Comparison of ENCODE assay signal across 8 cellular contexts in the genomic region with DNA sequence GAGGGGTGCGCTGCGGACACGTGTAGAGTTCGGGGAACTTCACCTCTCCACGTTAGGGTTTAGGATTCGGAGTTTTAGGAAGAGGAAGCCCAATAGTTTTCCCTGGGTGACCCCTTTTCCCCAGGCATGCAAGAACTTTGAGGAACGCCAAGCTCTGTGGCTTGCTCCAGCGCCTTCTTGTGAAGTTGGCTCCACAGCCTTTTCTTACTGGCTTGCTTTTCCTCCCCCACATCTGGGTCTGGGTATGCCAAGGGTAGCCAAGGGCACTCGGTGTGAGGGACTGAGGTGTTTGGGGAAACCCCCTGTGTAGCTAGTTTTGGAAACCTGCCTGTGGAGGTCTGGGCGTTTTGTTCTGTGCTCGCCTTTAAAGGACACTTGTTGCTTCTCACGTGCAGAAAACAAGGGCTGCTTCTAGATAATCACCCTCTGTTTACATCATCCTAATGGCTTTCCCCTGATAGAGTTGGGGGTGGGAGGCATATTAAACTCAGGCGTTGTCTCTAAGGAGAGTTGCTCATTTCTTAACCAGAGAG. TPM values are rescaled to one million over a fixed set of nuclear protein-coding genes. Genes with fewer than 3 reads are reported as not detected.
DNase-seq lines count a peak whose midpoint lies in the region; ATAC-seq and TF ChIP-seq lines count a peak whose summit lies in the region.

No MANE protein-coding gene starts in this region.

- WGBS in ectodermal cell, 2 experiments, result 5% methylated on average over 13 of the region's 13 CpGs
- 6% methylated on average over 6 of the region's 13 CpGs for WGBS in right lobe of liver (ENCODE audit: insufficient coverage, low coverage, low lambda C conversion rate, missing lambda C conversion rate)
- WGBS in suprapubic skin, result 12% methylated on average over 4 of the region's 13 CpGs

- H3K27me3 ChIP-seq in HUES48 (ENCODE audit: control insufficient read depth, insufficient read depth, low read length) (peaks cover 32% of the 10 kb centered on the region), ectodermal cell (ENCODE audit: control insufficient read depth, insufficient read depth, low read length, poor library complexity, severe bottlenecking) (peaks cover 32% of the 10 kb centered on the region), right lobe of liver (peaks cover 0 to 5% of the 10 kb centered on the region in 2 donors), suprapubic skin (peaks cover 9% of the 10 kb centered on the region)

- no peak for DNase-seq in right lobe of liver
- no peak for DNase-seq in suprapubic skin (ENCODE audit: low spot score in 2 of 2)
- no peak for DNase-seq in AML-193 (lab: John Stamatoyannopoulos, UW)
- no peak for DNase-seq in activated CD8-positive, alpha-beta memory T cell treated with anti-CD3 and anti-CD28 coated beads for 24 hours
- DNase-seq in NCI-H82 (lab: John Stamatoyannopoulos, UW), result no peak
- no peak for DNase-seq in activated T-cell treated with anti-CD3 and anti-CD28 coated beads, Interleukin-2, amount 50 U/mL, for 24 hours

- H3K9me3 ChIP-seq in HUES48 (ENCODE audit: control insufficient read depth, insufficient read depth, low read length) (no peaks in the 10 kb centered on the region), ectodermal cell (ENCODE audit: control insufficient read depth, low read length) (no peaks in the 10 kb centered on the region), right lobe of liver (no peaks in the 10 kb centered on the region), suprapubic skin (no peaks in the 10 kb centered on the region)

- no peaks in the 10 kb centered on the region for H3K36me3 Mint-ChIP-seq in activated T-cell treated with anti-CD3 and anti-CD28 coated beads, Interleukin-2, amount 50 U/mL, for 24 hours (ENCODE audit: low read depth)

- intact Hi-C loops in right lobe of liver (cut with DNase I), result no loop called here

- TF ChIP-seq POLR2A in right lobe of liver (IDR thresholded peaks at IDR 0.05) (no peak), suprapubic skin (IDR thresholded peaks at IDR 0.05) (no peak)

- H3K4me3 Mint-ChIP-seq in activated T-cell treated with anti-CD3 and anti-CD28 coated beads, Interleukin-2, amount 50 U/mL, for 24 hours, result no peak overlapping the region

- H3K4me3 ChIP-seq in HUES48 (ENCODE audit: low read depth, low read length), result peak overlapping the region; percentile 71
- H3K4me3 ChIP-seq in ectodermal cell (ENCODE audit: insufficient read depth, low read depth, low read length), result peak overlapping the region; percentile 67
- H3K4me3 ChIP-seq in right lobe of liver, result peak overlapping the region; percentile 16 to 32 (median 21)
- H3K4me3 ChIP-seq in suprapubic skin, result peak overlapping the region; percentile 64

- H3K4me1 ChIP-seq in HUES48 (ENCODE audit: control insufficient read depth, insufficient read depth, low read length), result peaks cover 3% of the 10 kb centered on the region; the same call in 1 of the 2 replicates
- no peaks in the 10 kb centered on the region for H3K4me1 ChIP-seq in ectodermal cell (ENCODE audit: control insufficient read depth, insufficient read depth, low read length)
- H3K4me1 ChIP-seq in right lobe of liver, result no peaks in the 10 kb centered on the region
- H3K4me1 ChIP-seq in suprapubic skin, result peaks cover 29% of the 10 kb centered on the region

- no peaks in the 10 kb centered on the region for H3K36me3 ChIP-seq in HUES48 (ENCODE audit: control insufficient read depth, insufficient read depth, low read length)
- no peaks in the 10 kb centered on the region for H3K36me3 ChIP-seq in ectodermal cell (ENCODE audit: control insufficient read depth, insufficient read depth, low read length)
- H3K36me3 ChIP-seq in right lobe of liver, result no peaks in the 10 kb centered on the region
- H3K36me3 ChIP-seq in suprapubic skin, result no peaks in the 10 kb centered on the region

- H3K27me3 Mint-ChIP-seq in activated T-cell treated with anti-CD3 and anti-CD28 coated beads, Interleukin-2, amount 50 U/mL, for 24 hours, result peaks cover 54% of the 10 kb centered on the region

- H3K4me1 Mint-ChIP-seq in activated T-cell treated with anti-CD3 and anti-CD28 coated beads, Interleukin-2, amount 50 U/mL, for 24 hours (ENCODE audit: low read depth), result peaks cover 8% of the 10 kb centered on the region

- H3K9me3 Mint-ChIP-seq in activated T-cell treated with anti-CD3 and anti-CD28 coated beads, Interleukin-2, amount 50 U/mL, for 24 hours, result no peaks in the 10 kb centered on the region

- H3K9ac ChIP-seq in HUES48 (ENCODE audit: low read depth, low read length), result peak overlapping the region; percentile 67

- no peak overlapping the region for H3K27ac Mint-ChIP-seq in activated T-cell treated with anti-CD3 and anti-CD28 coated beads, Interleukin-2, amount 50 U/mL, for 24 hours

- ATAC-seq in right lobe of liver, result no peak

- TF ChIP-seq EP300 in suprapubic skin (IDR thresholded peaks at IDR 0.05), result no peak

- no peak for TF ChIP-seq CTCF in right lobe of liver (IDR thresholded peaks at IDR 0.05)
- no peak for TF ChIP-seq CTCF in suprapubic skin (IDR thresholded peaks at IDR 0.05)

- H3K27ac ChIP-seq in HUES48 (ENCODE audit: low read depth, low read length), result no peak overlapping the region
- H3K27ac ChIP-seq in ectodermal cell (ENCODE audit: insufficient read depth, low read depth, low read length, poor library complexity, severe bottlenecking), result no peak overlapping the region
- H3K27ac ChIP-seq in right lobe of liver, result peak overlapping the region in 1 of 3 donors; percentile 26
- H3K27ac ChIP-seq in suprapubic skin, result peak overlapping the region; percentile 60

RNA-seq across cellular contexts. Expression of gene EDNRA, which starts 0.7 kb away (rescaled TPM):
- polyA plus RNA-seq in ectodermal cell (2013, experiment 1 of 4), result 30.5 TPM
- 29.2 TPM for polyA plus RNA-seq in ectodermal cell (2013, experiment 2 of 4)
- 25.2 TPM for polyA plus RNA-seq in ectodermal cell (2013, experiment 3 of 4)
- polyA plus RNA-seq in ectodermal cell (2013, experiment 4 of 4), result 31.5 TPM
- total RNA-seq in right lobe of liver (1 to 10 TPM in 2 of 6 experiments, under 1 TPM in 4; 0.61 to 1.2 (median 0.92) TPM), suprapubic skin (1 to 10 TPM; 4.0 to 6.0 (median 4.4) TPM)

Comparison
In these comparisons a context has a peak if more than half of its experiments do, and no peak if none do; other contexts are left out.
1. H3K4me3 ChIP-seq: peak in every context shown above with its lines; median percentile 71 in HUES48; 67 in ectodermal cell; 64 in suprapubic skin; 21 in right lobe of liver.